ENCODE assay signal across 23 cellular contexts in the genomic region with DNA sequence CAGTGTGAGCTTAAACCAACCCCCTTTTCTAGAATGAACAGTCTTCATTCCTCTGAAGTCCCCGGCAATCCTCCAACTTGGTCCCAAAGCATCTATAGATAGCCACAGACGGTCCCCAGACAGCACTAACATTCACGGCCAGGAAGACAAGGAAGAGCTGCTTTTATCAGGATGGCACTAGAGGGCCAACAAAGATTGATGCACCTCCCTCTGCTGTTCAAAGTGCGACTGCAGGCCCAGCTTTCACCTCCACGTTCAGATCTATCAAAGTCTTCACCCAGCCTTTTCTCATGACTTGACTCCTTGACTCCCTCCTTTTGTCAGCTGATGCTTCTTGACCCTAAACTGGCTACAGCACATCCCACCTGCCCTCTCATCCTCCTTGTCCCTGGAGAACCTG.
"Had no signal": no experiment of that assay in that cellular context is flagged by ENCODE, and none has a peak within 500 bp of the region (broad histone marks: within the 10 kb centered on the region; RNA-seq: fewer than 3 reads in every experiment).

No MANE protein-coding gene starts in this region.

- H3K4me3 ChIP-seq: coronary artery, dorsolateral prefrontal cortex, gastrocnemius medialis, hepatocyte, lung, mucosa of descending colon, testis, transverse colon had no signal

- H3K36me3 ChIP-seq: gastrocnemius medialis, transverse colon had no signal

- H3K9me3 ChIP-seq: gastrocnemius medialis, mucosa of descending colon, testis, transverse colon had no signal

- H3K27me3 ChIP-seq: gastrocnemius medialis, hepatocyte, testis, transverse colon had no signal

- ATAC-seq: activated T-cell treated with anti-CD3 and anti-CD28 coated beads, Interleukin-2, amount 50 U/mL, for 72 hours; gastrocnemius medialis; mucosa of descending colon; natural killer cell treated with Interleukin-12 subunit alpha and Interleukin-12 subunit beta and Interleukin-15 and Interleukin-18, amount 100 ng/mL, for 72 hours; right cardiac atrium had no signal

- H3K27ac ChIP-seq: gastrocnemius medialis, hepatocyte, testis, transverse colon had no signal

- H3K4me1 ChIP-seq: testis had no signal

- DNase-seq: activated CD4-positive, alpha-beta T cell treated with anti-CD3 and anti-CD28 coated beads for 4 hours; activated CD4-positive, alpha-beta T cell treated with anti-CD3 and anti-CD28 coated beads, Interleukin-2, amount 50 U/mL, for 4 hours; activated effector memory CD4-positive, alpha-beta T cell treated with Interleukin-2 at 50 U/mL for 16 hours; activated naive CD4-positive, alpha-beta T cell treated with Interleukin-2 at 50 U/mL for 16 hours; activated T-cell treated with anti-CD3 and anti-CD28 coated beads for 4 hours; activated T-cell treated with anti-CD3 and anti-CD28 coated beads, Interleukin-2, amount 50 U/mL, for 72 hours; anterior cingulate cortex; cerebellar nuclear complex; dorsolateral prefrontal cortex; effector memory CD4-positive, alpha-beta T cell; erythroblast; gastrocnemius medialis; mucosa of descending colon; right cardiac atrium; stimulated activated CD4-positive, alpha-beta T cell treated with anti-CD3 and anti-CD28 coated beads, Interleukin-2, amount 100 ng/mL, for 48 hours; stimulated activated naive CD4-positive, alpha-beta T cell treated with Interleukin-2 at 50 U/mL for 16 hours; T-helper 1 cell; testis; transverse colon had no signal
